ENCODE assay signal across 40 cellular contexts in genomic region chr7:86876132-86876531, GRCh38.
"Had no signal": no experiment of that assay in that cellular context is flagged by ENCODE, and none has a peak within 500 bp of the region (broad histone marks: within the 10 kb centered on the region; RNA-seq: fewer than 3 reads in every experiment).

No MANE protein-coding gene starts in this region.

- H3K4me3 Mint-ChIP-seq: activated naive CD4-positive, alpha-beta T cell treated with anti-CD3 and anti-CD28 coated beads for 36 hours; activated naive CD4-positive, alpha-beta T cell treated with anti-CD3 and anti-CD28 coated beads, Interleukin-2, amount 10 ng/mL, durations not matched to agents 7 days and 5 days; activated naive CD4-positive, alpha-beta T cell treated with anti-CD3 and anti-CD28 coated beads, Interleukin-2, amount 50 U/mL, for 24 hours; activated naive CD8-positive, alpha-beta T cell; activated naive CD8-positive, alpha-beta T cell treated with anti-CD3 and anti-CD28 coated beads for 36 hours; activated naive CD8-positive, alpha-beta T cell treated with anti-CD3 and anti-CD28 coated beads, Interleukin-2, amount 10 ng/mL, durations not matched to agents 7 days and 5 days; activated naive CD8-positive, alpha-beta T cell treated with anti-CD3 and anti-CD28 coated beads, Interleukin-2, amount 50 U/mL, for 24 hours; activated T-cell treated with anti-CD3 and anti-CD28 coated beads, Interleukin-2, amount 50 U/mL, for 24 hours; activated T-cell treated with anti-CD3 and anti-CD28 coated beads, Interleukin-2, amount 50 U/mL, for 4 hours; activated T-cell treated with anti-CD3 and anti-CD28 coated beads, Interleukin-2, amount 50 U/mL, for 72 hours; activated T-helper 1 cell treated with anti-CD3 and anti-CD28 coated beads, Interleukin-12 subunit alpha, Interleukin-12 subunit beta, Interleukin-2, Interleukin-4 antibody, amounts not matched to agents 30 ng/mL and 10 ng/mL and 1 ng/mL, durations not matched to agents 14 hours and 24 hours and 36 hours; activated T-helper 17 cell treated with anti-CD3 and anti-CD28 coated beads, Interleukin-2, amount 50 U/mL, for 72 hours; brain; central memory CD8-positive, alpha-beta T cell had no signal

- DNase-seq: activated effector memory CD4-positive, alpha-beta T cell treated with anti-CD3 and anti-CD28 coated beads, Interleukin-2, amount 50 U/mL, for 16 hours; activated effector memory CD4-positive, alpha-beta T cell treated with Interleukin-2 at 50 U/mL for 16 hours; activated gamma-delta T cell; activated gamma-delta T cell treated with Interleukin-2 at 50 U/mL for 16 hours; activated naive CD4-positive, alpha-beta T cell; activated naive CD4-positive, alpha-beta T cell treated with anti-CD3 and anti-CD28 coated beads for 36 hours; activated naive CD4-positive, alpha-beta T cell treated with anti-CD3 and anti-CD28 coated beads, Interleukin-2, amount 10 ng/mL, durations not matched to agents 7 days and 5 days; activated naive CD4-positive, alpha-beta T cell treated with anti-CD3 and anti-CD28 coated beads, Interleukin-2, amount 50 U/mL, for 16 hours; activated naive CD4-positive, alpha-beta T cell treated with Interleukin-2 at 50 U/mL for 16 hours; activated naive CD8-positive, alpha-beta T cell treated with anti-CD3 and anti-CD28 coated beads for 36 hours; activated naive CD8-positive, alpha-beta T cell treated with anti-CD3 and anti-CD28 coated beads, Interleukin-2, amount 10 ng/mL, durations not matched to agents 7 days and 5 days; activated naive CD8-positive, alpha-beta T cell treated with anti-CD3 and anti-CD28 coated beads, Interleukin-2, amount 50 U/mL, for 24 hours; activated T-cell treated with anti-CD3 and anti-CD28 coated beads, Interleukin-2, amount 50 U/mL, for 1 hour; activated T-cell treated with anti-CD3 and anti-CD28 coated beads, Interleukin-2, amount 50 U/mL, for 24 hours; activated T-cell treated with anti-CD3 and anti-CD28 coated beads, Interleukin-2, amount 50 U/mL, for 4 hours; activated T-cell treated with anti-CD3 and anti-CD28 coated beads, Interleukin-2, amount 50 U/mL, for 48 hours; activated T-cell treated with anti-CD3 and anti-CD28 coated beads, Interleukin-2, amount 50 U/mL, for 72 hours; adrenal gland; amniotic stem cell; amygdala; anterior cingulate cortex; aorta; body of pancreas; brain microvascular endothelial cell; caudate nucleus; central memory CD4-positive, alpha-beta T cell; cerebellar nuclear complex had no signal

- H3K9me3 ChIP-seq: adrenal gland, breast epithelium had no signal

- H3K4me1 Mint-ChIP-seq: activated naive CD4-positive, alpha-beta T cell treated with anti-CD3 and anti-CD28 coated beads, Interleukin-2, amount 10 ng/mL, durations not matched to agents 7 days and 5 days; activated naive CD4-positive, alpha-beta T cell treated with anti-CD3 and anti-CD28 coated beads, Interleukin-2, amount 50 U/mL, for 24 hours; activated naive CD8-positive, alpha-beta T cell treated with anti-CD3 and anti-CD28 coated beads for 36 hours; activated naive CD8-positive, alpha-beta T cell treated with anti-CD3 and anti-CD28 coated beads, Interleukin-2, amount 10 ng/mL, durations not matched to agents 7 days and 5 days; activated naive CD8-positive, alpha-beta T cell treated with anti-CD3 and anti-CD28 coated beads, Interleukin-2, amount 50 U/mL, for 24 hours; activated T-helper 17 cell treated with anti-CD3 and anti-CD28 coated beads, Interleukin-2, amount 50 U/mL, for 72 hours; brain; central memory CD8-positive, alpha-beta T cell had no signal

- H3K9me3 Mint-ChIP-seq: activated naive CD4-positive, alpha-beta T cell treated with anti-CD3 and anti-CD28 coated beads for 36 hours; activated naive CD4-positive, alpha-beta T cell treated with anti-CD3 and anti-CD28 coated beads, Interleukin-2, amount 10 ng/mL, durations not matched to agents 7 days and 5 days; activated naive CD4-positive, alpha-beta T cell treated with anti-CD3 and anti-CD28 coated beads, Interleukin-2, amount 50 U/mL, for 24 hours; activated naive CD4-positive, alpha-beta T cell treated with anti-CD3 and anti-CD28 coated beads, Interleukin-2, amount 50 U/mL, for 72 hours; activated naive CD8-positive, alpha-beta T cell treated with anti-CD3 and anti-CD28 coated beads for 36 hours; activated naive CD8-positive, alpha-beta T cell treated with anti-CD3 and anti-CD28 coated beads, Interleukin-2, amount 10 ng/mL, durations not matched to agents 7 days and 5 days; activated naive CD8-positive, alpha-beta T cell treated with anti-CD3 and anti-CD28 coated beads, Interleukin-2, amount 50 U/mL, for 24 hours; activated T-helper 1 cell treated with anti-CD3 and anti-CD28 coated beads, Interleukin-12 subunit alpha, Interleukin-12 subunit beta, Interleukin-2, Interleukin-4 antibody, amounts not matched to agents 30 ng/mL and 10 ng/mL and 1 ng/mL, durations not matched to agents 14 hours and 24 hours and 36 hours; activated T-helper 17 cell treated with anti-CD3 and anti-CD28 coated beads, Interleukin-2, amount 50 U/mL, for 72 hours; activated T-helper 2 cell treated with anti-CD3 and anti-CD28 coated beads, Interferon-gamma antibody, Interleukin-2, Interleukin-4, amounts not matched to agents 10 μg/mL and 5 μg/mL and 100 μg/mL, durations not matched to agents 14 hours and 24 hours and 36 hours; central memory CD8-positive, alpha-beta T cell had no signal

- H3K4me1 ChIP-seq: adrenal gland, ascending aorta, body of pancreas, breast epithelium had no signal

- H3K27ac ChIP-seq: adrenal gland, ascending aorta, body of pancreas, brain microvascular endothelial cell, breast epithelium, cardiac muscle cell had no signal

- H3K27me3 ChIP-seq: adrenal gland, ascending aorta, body of pancreas, brain microvascular endothelial cell, breast epithelium, cardiac muscle cell had no signal

- H3K27me3 Mint-ChIP-seq: activated naive CD4-positive, alpha-beta T cell treated with anti-CD3 and anti-CD28 coated beads, Interleukin-2, amount 10 ng/mL, durations not matched to agents 7 days and 5 days; activated naive CD8-positive, alpha-beta T cell treated with anti-CD3 and anti-CD28 coated beads, Interleukin-2, amount 10 ng/mL, durations not matched to agents 7 days and 5 days; activated naive CD8-positive, alpha-beta T cell treated with anti-CD3 and anti-CD28 coated beads, Interleukin-2, amount 50 U/mL, for 24 hours; activated T-cell treated with anti-CD3 and anti-CD28 coated beads, Interleukin-2, amount 50 U/mL, for 24 hours; activated T-helper 17 cell treated with anti-CD3 and anti-CD28 coated beads, Interleukin-2, amount 50 U/mL, for 72 hours; brain; central memory CD8-positive, alpha-beta T cell had no signal

- ATAC-seq: activated naive CD4-positive, alpha-beta T cell treated with anti-CD3 and anti-CD28 coated beads, Interleukin-2, amount 50 U/mL, for 72 hours; activated naive CD8-positive, alpha-beta T cell treated with anti-CD3 and anti-CD28 coated beads, Interleukin-2, amount 50 U/mL, for 24 hours; activated T-cell treated with anti-CD3 and anti-CD28 coated beads, Interleukin-2, amount 50 U/mL, for 4 hours; activated T-cell treated with anti-CD3 and anti-CD28 coated beads, Interleukin-2, amount 50 U/mL, for 72 hours; activated T-helper 17 cell treated with anti-CD3 and anti-CD28 coated beads, Interleukin-2, amount 50 U/mL, for 72 hours; body of pancreas had no signal

- H3K27ac Mint-ChIP-seq: activated naive CD4-positive, alpha-beta T cell treated with anti-CD3 and anti-CD28 coated beads for 36 hours; activated naive CD4-positive, alpha-beta T cell treated with anti-CD3 and anti-CD28 coated beads, Interleukin-2, amount 10 ng/mL, durations not matched to agents 7 days and 5 days; activated naive CD4-positive, alpha-beta T cell treated with anti-CD3 and anti-CD28 coated beads, Interleukin-2, amount 50 U/mL, for 24 hours; activated naive CD4-positive, alpha-beta T cell treated with anti-CD3 and anti-CD28 coated beads, Interleukin-2, amount 50 U/mL, for 72 hours; activated naive CD8-positive, alpha-beta T cell; activated naive CD8-positive, alpha-beta T cell treated with anti-CD3 and anti-CD28 coated beads for 36 hours; activated naive CD8-positive, alpha-beta T cell treated with anti-CD3 and anti-CD28 coated beads, Interleukin-2, amount 10 ng/mL, durations not matched to agents 7 days and 5 days; activated naive CD8-positive, alpha-beta T cell treated with anti-CD3 and anti-CD28 coated beads, Interleukin-2, amount 50 U/mL, for 24 hours; activated T-cell treated with anti-CD3 and anti-CD28 coated beads, Interleukin-2, amount 50 U/mL, for 24 hours; activated T-cell treated with anti-CD3 and anti-CD28 coated beads, Interleukin-2, amount 50 U/mL, for 72 hours; activated T-helper 1 cell treated with anti-CD3 and anti-CD28 coated beads, Interleukin-12 subunit alpha, Interleukin-12 subunit beta, Interleukin-2, Interleukin-4 antibody, amounts not matched to agents 30 ng/mL and 10 ng/mL and 1 ng/mL, durations not matched to agents 14 hours and 24 hours and 36 hours; activated T-helper 17 cell treated with anti-CD3 and anti-CD28 coated beads, Interleukin-2, amount 50 U/mL, for 72 hours; activated T-helper 2 cell treated with anti-CD3 and anti-CD28 coated beads, Interferon-gamma antibody, Interleukin-2, Interleukin-4, amounts not matched to agents 10 μg/mL and 5 μg/mL and 100 μg/mL, durations not matched to agents 14 hours and 24 hours and 36 hours had no signal

- H3K36me3 ChIP-seq: adrenal gland, brain microvascular endothelial cell, breast epithelium had no signal

- FAIRE-seq: astrocyte, bronchial epithelial cell had no signal

- H3K4me3 ChIP-seq: adrenal gland, ascending aorta, body of pancreas, breast epithelium, cardiac muscle cell had no signal

- H3K36me3 Mint-ChIP-seq: activated naive CD4-positive, alpha-beta T cell treated with anti-CD3 and anti-CD28 coated beads, Interleukin-2, amount 10 ng/mL, durations not matched to agents 7 days and 5 days; activated naive CD4-positive, alpha-beta T cell treated with anti-CD3 and anti-CD28 coated beads, Interleukin-2, amount 50 U/mL, for 24 hours; activated naive CD4-positive, alpha-beta T cell treated with anti-CD3 and anti-CD28 coated beads, Interleukin-2, amount 50 U/mL, for 72 hours; activated naive CD8-positive, alpha-beta T cell treated with anti-CD3 and anti-CD28 coated beads for 36 hours; activated naive CD8-positive, alpha-beta T cell treated with anti-CD3 and anti-CD28 coated beads, Interleukin-2, amount 10 ng/mL, durations not matched to agents 7 days and 5 days had no signal
